21 cellular contexts compared by ENCODE assay signal in the genomic region with DNA sequence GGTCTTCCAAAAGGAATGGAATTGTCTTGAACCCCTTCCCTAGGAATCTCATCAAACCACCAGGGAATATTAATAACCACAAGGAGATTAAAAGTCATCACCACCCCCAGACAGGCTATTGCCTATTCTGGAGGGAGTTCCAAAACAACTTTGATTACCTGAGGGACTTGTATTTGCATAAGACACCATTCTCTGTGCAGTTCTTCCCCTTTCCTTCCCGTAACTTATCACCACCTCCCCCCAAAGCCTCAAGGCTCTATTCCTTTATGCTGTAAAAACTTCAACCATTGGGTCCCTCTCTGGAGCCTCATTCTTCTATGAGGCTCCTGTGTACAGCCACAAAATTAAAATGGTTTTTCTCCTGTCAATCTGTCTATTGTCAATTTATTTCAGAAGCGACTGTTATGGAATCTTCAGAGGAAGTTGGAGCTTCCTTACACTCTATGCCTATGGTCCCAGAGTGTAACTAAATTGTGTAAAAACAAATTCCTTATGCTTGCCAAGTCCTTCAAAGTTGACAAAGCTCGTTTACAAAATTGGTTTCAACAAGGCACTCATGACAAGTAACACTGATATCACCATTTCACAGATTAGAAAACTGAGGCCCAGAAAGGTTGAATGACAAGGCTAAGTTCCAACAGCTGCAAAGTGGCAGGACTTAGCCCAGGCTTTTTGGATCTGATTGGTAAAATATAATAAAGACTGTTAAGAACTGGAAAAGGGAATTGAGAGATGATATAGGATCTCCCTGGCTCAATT.
"Had no signal": no experiment of that assay in that cellular context is flagged by ENCODE, and none has a peak within 500 bp of the region (broad histone marks: within the 10 kb centered on the region; RNA-seq: fewer than 3 reads in every experiment).

No MANE protein-coding gene starts in this region.

- H3K4me3 Mint-ChIP-seq: activated CD4-positive, alpha-beta memory T cell treated with anti-CD3 and anti-CD28 coated beads, Interleukin-2, amount 10 ng/mL, durations not matched to agents 7 days and 5 days; activated naive CD8-positive, alpha-beta T cell; natural killer cell had no signal

- DNase-seq: activated CD4-positive, alpha-beta memory T cell treated with anti-CD3 and anti-CD28 coated beads, Interleukin-2, amount 10 ng/mL, durations not matched to agents 7 days and 5 days; activated CD4-positive, alpha-beta T cell treated with anti-CD3 and anti-CD28 coated beads for 4 hours; activated gamma-delta T cell treated with Interleukin-2 at 50 U/mL for 16 hours; activated T-cell treated with anti-CD3 and anti-CD28 coated beads, Interleukin-2, amount 50 U/mL, for 48 hours; amygdala; body of pancreas; caudate nucleus; colonic mucosa; left lung; mammary epithelial cell; natural killer cell; stimulated activated CD4-positive, alpha-beta T cell treated with anti-CD3 and anti-CD28 coated beads, Interleukin-2, amount 100 ng/mL, for 48 hours; stimulated activated naive CD4-positive, alpha-beta T cell; substantia nigra; uterus had no signal

- H3K27ac ChIP-seq: body of pancreas, colonic mucosa, hepatocyte, left lung, tibial nerve, uterus, VCaP had no signal

- FAIRE-seq: keratinocyte had no signal

- H3K9me3 Mint-ChIP-seq: activated CD4-positive, alpha-beta memory T cell treated with anti-CD3 and anti-CD28 coated beads, Interleukin-2, amount 10 ng/mL, durations not matched to agents 7 days and 5 days; natural killer cell had no signal

- H3K36me3 ChIP-seq: colonic mucosa, left lung, tibial nerve, uterus had no signal

- ATAC-seq: body of pancreas, esophagus mucosa, left lung, natural killer cell had no signal

- H3K27me3 ChIP-seq: body of pancreas, colonic mucosa, hepatocyte, left lung, tibial nerve, uterus had no signal

- H3K4me3 ChIP-seq: body of pancreas, colonic mucosa, hepatocyte, left lung, tibial nerve, uterus had no signal

- H3K36me3 Mint-ChIP-seq: activated naive CD8-positive, alpha-beta T cell; natural killer cell had no signal

- H3K27me3 Mint-ChIP-seq: activated naive CD8-positive, alpha-beta T cell had no signal

- H3K9me3 ChIP-seq: body of pancreas, colonic mucosa, left lung, tibial nerve, uterus had no signal

- H3K27ac Mint-ChIP-seq: activated CD4-positive, alpha-beta memory T cell treated with anti-CD3 and anti-CD28 coated beads, Interleukin-2, amount 10 ng/mL, durations not matched to agents 7 days and 5 days; activated naive CD8-positive, alpha-beta T cell; natural killer cell had no signal

- H3K4me2 ChIP-seq: hepatocyte had no signal

- H3K4me1 ChIP-seq: colonic mucosa, uterus had no signal
